15 cellular contexts compared by ENCODE assay signal in genomic region chr9:132333556-132333955, GRCh38. TPM values are rescaled to one million over a fixed set of nuclear protein-coding genes. Genes with fewer than 3 reads are reported as not detected.
DNase-seq lines count a peak whose midpoint lies in the region; ATAC-seq and TF ChIP-seq lines count a peak whose summit lies in the region.
"Had no signal": no experiment of that assay in that cellular context is flagged by ENCODE, and none has a peak within 500 bp of the region (broad histone marks: within the 10 kb centered on the region; RNA-seq: fewer than 3 reads in every experiment).

No MANE protein-coding gene starts in this region.

- H3K4me1 ChIP-seq in psoas muscle = peaks cover 4% of the 10 kb centered on the region
- H3K4me1 ChIP-seq in gastrocnemius medialis = peaks cover 0 to 15% of the 10 kb centered on the region in 2 donors
- H3K4me1 ChIP-seq in skeletal muscle tissue (ENCODE audit: control insufficient read depth in 3 of 3, insufficient read depth in 3 of 3, low read length in 3 of 3) = peaks cover 0 to 5% (median 0%) of the 10 kb centered on the region in 3 donors
- H3K4me1 ChIP-seq: A549; BLaER1 treated with 17β-estradiol and CSF1 and Interleukin-3, amounts not matched to agents 10 nM and 100 nM; Caco-2 had no signal

- H3K9me3 ChIP-seq in psoas muscle = no peaks in the 10 kb centered on the region
- H3K9me3 ChIP-seq in gastrocnemius medialis = no peaks in the 10 kb centered on the region
- H3K9me3 ChIP-seq in skeletal muscle tissue (ENCODE audit: control insufficient read depth in 3 of 3, low read length in 3 of 3) = no peaks in the 10 kb centered on the region
- H3K9me3 ChIP-seq: A549; BLaER1 treated with 17β-estradiol and CSF1 and Interleukin-3, amounts not matched to agents 10 nM and 100 nM; Caco-2 had no signal

- H3K27ac ChIP-seq in psoas muscle = peak overlapping the region; percentile 50
- H3K27ac ChIP-seq in gastrocnemius medialis = peak overlapping the region in 2 of 4 donors; percentile 2 to 80
- peak overlapping the region; percentile 19 for H3K27ac ChIP-seq in skeletal muscle tissue (ENCODE audit: low read depth, low read length)
- H3K27ac ChIP-seq: A549; BLaER1 treated with 17β-estradiol and CSF1 and Interleukin-3, amounts not matched to agents 10 nM and 100 nM; C4-2B had no signal

- intact Hi-C loops in psoas muscle (cut with DNase I) (no loop called here), gastrocnemius medialis (cut with DNase I; ENCODE audit: low total_unique reads) (no loop called here)

- no peak overlapping the region for H3K9ac ChIP-seq in skeletal muscle tissue (ENCODE audit: low read depth in 1 of 3, low read length in 3 of 3)
- H3K9ac ChIP-seq: BLaER1 treated with 17β-estradiol and CSF1 and Interleukin-3, amounts not matched to agents 10 nM and 100 nM had no signal

- H3K27me3 ChIP-seq in psoas muscle (ENCODE audit: insufficient read depth in 3 of 3, low read length in 2 of 3) (no peaks in the 10 kb centered on the region), gastrocnemius medialis (no peaks in the 10 kb centered on the region), skeletal muscle tissue (ENCODE audit: control insufficient read depth in 3 of 3, insufficient read depth in 3 of 3, low read length in 3 of 3) (no peaks in the 10 kb centered on the region)
- H3K27me3 ChIP-seq: BLaER1 treated with 17β-estradiol and CSF1 and Interleukin-3, amounts not matched to agents 10 nM and 100 nM had no signal

- peak; percentile 83 to 94 (median 93) for ATAC-seq in psoas muscle
- peak; percentile 58 to 84 for ATAC-seq in gastrocnemius medialis
- no peak for ATAC-seq in HG03097 (IDR thresholded peaks at IDR 0.05; ENCODE audit: low FRiP score, unreplicated experiment)
- ATAC-seq: A549; CD8-positive, alpha-beta T cell had no signal

- no peak for TF ChIP-seq CTCF in psoas muscle (IDR thresholded peaks at IDR 0.05)
- TF ChIP-seq CTCF in gastrocnemius medialis (IDR thresholded peaks at IDR 0.05 in 4 of 5, conservative IDR thresholded peaks at IDR 0.05 in 1 of 5) = no peak

- DNase-seq in psoas muscle = no peak
- DNase-seq in gastrocnemius medialis = no peak
- no peak for DNase-seq in NCI-H2227 (lab: John Stamatoyannopoulos, UW; ENCODE audit: unreplicated experiment)
- DNase-seq: AML-193; Caco-2; Calu3; CD4-positive, alpha-beta T cell; CD8-positive, alpha-beta T cell; DMS79 treated with DMSO at 0.1 percent for 48 hours; GF-D8 had no signal

- H3K36me3 ChIP-seq in psoas muscle (ENCODE audit: insufficient read depth in 1 of 2, low read depth in 1 of 2) (peaks cover 16 to 93% of the 10 kb centered on the region in 2 donors), gastrocnemius medialis (peaks cover 0 to 80% of the 10 kb centered on the region in 2 donors), skeletal muscle tissue (ENCODE audit: control insufficient read depth in 3 of 3, insufficient read depth in 3 of 3, low read length in 3 of 3) (peaks cover 30 to 81% (median 64%) of the 10 kb centered on the region in 3 donors)

- 29 to 39% (median 32%) methylated on average over 1 of the region's 1 CpG for WGBS in psoas muscle, 3 donors

- no peak for TF ChIP-seq POLR2A in gastrocnemius medialis (IDR thresholded peaks at IDR 0.05)

- H3K4me3 ChIP-seq in psoas muscle (no peak overlapping the region), gastrocnemius medialis (no peak overlapping the region), skeletal muscle tissue (ENCODE audit: low read length in 3 of 3) (no peak overlapping the region)
- H3K4me3 ChIP-seq: A549; BLaER1 treated with 17β-estradiol and CSF1 and Interleukin-3, amounts not matched to agents 10 nM and 100 nM had no signal

- in situ Hi-C loops in gastrocnemius medialis (cut with MboI; ENCODE audit: low sequenced_read_pairs in 4 of 4) = no loop called here

RNA-seq across cellular contexts. Expression of gene SETX, which starts 21.2 kb away (rescaled TPM):
- total RNA-seq in psoas muscle (10 to 100 TPM; 20.6 to 26.8 (median 22.7) TPM), gastrocnemius medialis (10 to 100 TPM; 22.3 to 39.3 (median 24.8) TPM), skeletal muscle tissue (47.5 TPM)
- polyA plus RNA-seq in psoas muscle = 10 to 100 TPM; 10.0 to 20.4 (median 19.8) TPM
